Comparison of ENCODE assay signal across 14 cellular contexts in the genomic region with DNA sequence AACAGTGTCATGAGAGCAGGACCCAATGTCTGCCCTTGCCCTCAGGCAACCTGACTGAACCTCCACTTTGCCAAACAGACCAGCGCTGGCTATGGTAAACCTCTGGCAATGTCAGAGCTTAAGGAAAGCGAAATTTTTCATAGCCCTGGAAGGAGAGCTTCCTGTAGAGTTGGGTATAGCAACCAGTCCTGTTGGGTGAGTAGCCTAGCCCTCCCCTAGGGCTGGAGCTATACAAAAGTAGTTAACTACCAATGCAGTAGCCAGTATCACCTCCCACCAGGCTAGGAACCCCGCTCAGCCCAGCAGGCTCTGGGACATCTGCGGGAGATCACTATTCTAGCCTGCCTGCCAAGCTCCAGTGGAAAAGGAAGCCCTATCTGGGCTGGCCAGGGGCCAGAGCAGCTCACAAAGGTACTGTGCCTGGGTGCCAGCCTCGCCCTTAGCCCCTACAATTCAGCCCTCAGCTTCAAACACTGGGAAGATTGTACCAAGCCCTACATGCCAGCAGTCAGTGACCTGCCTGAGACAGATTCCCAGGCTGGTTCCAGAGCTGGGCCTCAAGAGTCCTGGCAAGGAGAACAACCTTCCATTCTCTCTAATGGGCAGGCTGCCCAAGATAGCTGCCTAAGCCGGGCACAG. TPM values are rescaled to one million over a fixed set of nuclear protein-coding genes. Genes with fewer than 3 reads are reported as not detected.
DNase-seq lines count a peak whose midpoint lies in the region; ATAC-seq and TF ChIP-seq lines count a peak whose summit lies in the region.
"Had no signal": no experiment of that assay in that cellular context is flagged by ENCODE, and none has a peak within 500 bp of the region (broad histone marks: within the 10 kb centered on the region; RNA-seq: fewer than 3 reads in every experiment).

No MANE protein-coding gene starts in this region.

- H3K4me1 ChIP-seq in left lung = peaks cover 26 to 32% of the 10 kb centered on the region in 2 donors
- peaks cover 58% of the 10 kb centered on the region for H3K4me1 ChIP-seq in suprapubic skin

- intact Hi-C loops in MCF 10A (cut with micrococcal nuclease) (no loop called here), left lung (cut with DNase I) (no loop called here)

- no peak for TF ChIP-seq POLR2A in suprapubic skin (IDR thresholded peaks at IDR 0.05)

- DNase-seq in NCI-H2029 (lab: John Stamatoyannopoulos, UW) = peak; percentile 38
- peak; percentile 36 for DNase-seq in MCF 10A (ENCODE audit: unreplicated experiment)
- DNase-seq in left lung = no peak
- peak in 1 of 2 donors; percentile 71 for DNase-seq in suprapubic skin (ENCODE audit: low spot score in 2 of 2)
- DNase-seq in NCI-H510A treated with DMSO at 0.1 percent for 48 hours (lab: John Stamatoyannopoulos, UW) = no peak
- no peak for DNase-seq in RKO (ENCODE audit: low spot score)
- DNase-seq: NCI-H2081 treated with DMSO at 0.1 percent for 48 hours; stimulated activated CD4-positive, alpha-beta T cell treated with anti-CD3 and anti-CD28 coated beads, Interleukin-1b, Interleukin-23, amount 100 ng/mL, for 48 hours; stimulated activated naive CD4-positive, alpha-beta T cell; WERI-Rb-1 had no signal

- H3K9me3 ChIP-seq in left lung = no peaks in the 10 kb centered on the region
- no peaks in the 10 kb centered on the region for H3K9me3 ChIP-seq in suprapubic skin

- H3K27me3 Mint-ChIP-seq in MCF 10A (ENCODE audit: insufficient read depth, unreplicated experiment) = no peaks in the 10 kb centered on the region

- H3K4me3 Mint-ChIP-seq in MCF 10A (ENCODE audit: unreplicated experiment) = no peak overlapping the region
- H3K4me3 Mint-ChIP-seq: activated T-cell treated with anti-CD3 and anti-CD28 coated beads, Interleukin-2, amount 50 U/mL, for 72 hours; natural killer cell treated with Interleukin-12 subunit alpha and Interleukin-12 subunit beta and Interleukin-15 and Interleukin-18, amount 100 ng/mL, for 72 hours had no signal

- H3K36me3 ChIP-seq in left lung (no peaks in the 10 kb centered on the region), suprapubic skin (no peaks in the 10 kb centered on the region)
- H3K36me3 ChIP-seq: WERI-Rb-1 had no signal

- H3K9me3 Mint-ChIP-seq in MCF 10A (ENCODE audit: unreplicated experiment) = no peaks in the 10 kb centered on the region
- H3K9me3 Mint-ChIP-seq: activated T-cell treated with anti-CD3 and anti-CD28 coated beads, Interleukin-2, amount 50 U/mL, for 72 hours; natural killer cell treated with Interleukin-12 subunit alpha and Interleukin-12 subunit beta and Interleukin-15 and Interleukin-18, amount 100 ng/mL, for 72 hours had no signal

- TF ChIP-seq CTCF in MCF 10A (IDR thresholded peaks at IDR 0.05; ENCODE audit: unreplicated experiment) (no peak), left lung (IDR thresholded peaks at IDR 0.05) (no peak), suprapubic skin (IDR thresholded peaks at IDR 0.05) (no peak)

- TF ChIP-seq EP300 in suprapubic skin (IDR thresholded peaks at IDR 0.05) = no peak

- 42% methylated on average over 2 of the region's 6 CpGs for WGBS in suprapubic skin

- H3K4me3 ChIP-seq in left lung (no peak overlapping the region), suprapubic skin (no peak overlapping the region)

- H3K36me3 Mint-ChIP-seq in MCF 10A (ENCODE audit: insufficient read depth, unreplicated experiment) = no peaks in the 10 kb centered on the region
- H3K36me3 Mint-ChIP-seq: natural killer cell treated with Interleukin-12 subunit alpha and Interleukin-12 subunit beta and Interleukin-15 and Interleukin-18, amount 100 ng/mL, for 72 hours had no signal

- CTCF ChIA-PET in MCF 10A (lab: Yijun Ruan, JAX) = interaction anchor here (0.5 to 3.7 kb wide), 9 partner anchors 8 to 421 kb away, joined by 3 to 19 read pairs (median 3); a partner anchor contains a TSS

- peak overlapping the region; percentile 23 for H3K27ac Mint-ChIP-seq in MCF 10A (ENCODE audit: low read depth, unreplicated experiment)
- H3K27ac Mint-ChIP-seq: activated T-cell treated with anti-CD3 and anti-CD28 coated beads, Interleukin-2, amount 50 U/mL, for 72 hours; natural killer cell treated with Interleukin-12 subunit alpha and Interleukin-12 subunit beta and Interleukin-15 and Interleukin-18, amount 100 ng/mL, for 72 hours had no signal

- BruUV-seq in MCF 10A (replicated peaks; lab: Mats Ljungman, UMichigan) = no TSS peak

- ATAC-seq in left lung (peak; percentile 4), HG03521 (IDR thresholded peaks at IDR 0.05; ENCODE audit: unreplicated experiment) (no peak)
- ATAC-seq: natural killer cell treated with Interleukin-12 subunit alpha and Interleukin-12 subunit beta and Interleukin-15 and Interleukin-18, amount 100 ng/mL, for 72 hours had no signal

- H3K27me3 ChIP-seq in left lung (no peaks in the 10 kb centered on the region), suprapubic skin (no peaks in the 10 kb centered on the region)

- H3K27ac ChIP-seq in left lung (peak overlapping the region; percentile 5 to 53), suprapubic skin (peak overlapping the region; percentile 81)
- H3K27ac ChIP-seq: WERI-Rb-1 had no signal

- POLR2A ChIA-PET in MCF 10A (lab: Yijun Ruan, JAX) = interaction anchor here (0.7 to 1.7 kb wide), 4 partner anchors 8 to 151 kb away, joined by 4 to 12 read pairs (median 5); a partner anchor contains a TSS

- peaks cover 48% of the 10 kb centered on the region for H3K4me1 Mint-ChIP-seq in MCF 10A (ENCODE audit: insufficient read depth, unreplicated experiment)

RNA-seq across cellular contexts. Expression of a gene that starts 7.9 kb away (rescaled TPM):
- 0.91 TPM in 1 of 2 replicates, not detected in the other for total RNA-seq in MCF 10A (2022)
- total RNA-seq in left lung = 1 to 10 TPM; 5.2 to 5.7 TPM
- 10 to 100 TPM in 2 of 4 donors, 1 to 10 TPM in 2; 1.2 to 34.8 (median 17.6) TPM for total RNA-seq in suprapubic skin
- total RNA-seq: natural killer cell treated with Interleukin-12 subunit alpha and Interleukin-12 subunit beta and Interleukin-15 and Interleukin-18, amount 100 ng/mL, for 72 hours had no signal

RNA-seq across cellular contexts. Expression of a gene that starts 8.0 kb away (rescaled TPM):
- 41.6 and 51.6 TPM in 2 replicates for total RNA-seq in MCF 10A (2022)
- total RNA-seq in left lung = 10 to 100 TPM; 22.6 to 38.5 TPM
- 10 to 100 TPM; 18.7 to 59.6 (median 30.5) TPM for total RNA-seq in suprapubic skin

RNA-seq across cellular contexts. Expression of a gene that starts 28.7 kb away (rescaled TPM):
- total RNA-seq in MCF 10A (2022) (98.4 and 107 TPM in 2 replicates), left lung (10 to 100 TPM in 1 of 2 donors, 1 to 10 TPM in 1; 5.9 to 17.1 TPM), suprapubic skin (10 to 100 TPM in 3 of 4 donors, 1 to 10 TPM in 1; 9.0 to 25.4 (median 20.7) TPM)

RNA-seq across cellular contexts. Expression of a gene that starts 43.3 kb away (rescaled TPM):
- total RNA-seq in MCF 10A (2022) (0.79 TPM in 1 of 2 replicates, not detected in the other), left lung (under 1 TPM; 0.42 to 0.61 TPM), suprapubic skin (1 to 10 TPM in 1 of 4 donors, under 1 TPM in 1, not detected in 2; 0.91 to 1.6 TPM)
- total RNA-seq: epithelial cell of proximal tubule; natural killer cell treated with Interleukin-12 subunit alpha and Interleukin-12 subunit beta and Interleukin-15 and Interleukin-18, amount 100 ng/mL, for 72 hours had no signal

RNA-seq across cellular contexts. Expression of a gene that starts 49.8 kb away (rescaled TPM):
- total RNA-seq in MCF 10A (2022) = 8.5 and 13.9 TPM in 2 replicates
- 10 to 100 TPM; 23.9 to 26.3 TPM for total RNA-seq in left lung
- 100 to 1,000 TPM; 106 to 161 (median 143) TPM for total RNA-seq in suprapubic skin

Comparison
In these comparisons a context has a peak if more than half of its experiments do, and no peak if none do; other contexts are left out.
1. DNase-seq: peak in NCI-H2029 (single experiment) and MCF 10A (single experiment); none in left lung (0 of 2), NCI-H510A treated with DMSO at 0.1 percent for 48 hours (single experiment) and RKO (single experiment).